ENCODE assay signal across 18 cellular contexts in genomic region chr1:200892546-200892945, GRCh38. TPM values are rescaled to one million over a fixed set of nuclear protein-coding genes. Genes with fewer than 3 reads are reported as not detected.
A peak's percentile ranks its signal among the peaks of the same experiment; 100 is the strongest.
DNase-seq lines count a peak whose midpoint lies in the region; ATAC-seq and TF ChIP-seq lines count a peak whose summit lies in the region.
"Had no signal": no experiment of that assay in that cellular context is flagged by ENCODE, and none has a peak within 500 bp of the region (broad histone marks: within the 10 kb centered on the region; RNA-seq: fewer than 3 reads in every experiment).

No MANE protein-coding gene starts in this region.

- H3K4me2 ChIP-seq in PC-3 (ENCODE audit: low read length) (peak overlapping the region; percentile 86), osteoblast (ENCODE audit: insufficient read depth, low read length) (no peak overlapping the region)

- POLR2A ChIA-PET in PC-3 (lab: Charles Lee; ENCODE audit: unreplicated experiment), result no interaction called here

- no peaks in the 10 kb centered on the region for H3K9me3 ChIP-seq in PC-3 (ENCODE audit: low read length)
- no peaks in the 10 kb centered on the region for H3K9me3 ChIP-seq in iPS DF 6.9 (ENCODE audit: control insufficient read depth, insufficient read depth, low read length)
- H3K9me3 ChIP-seq in osteoblast (ENCODE audit: low read depth, low read length), result no peaks in the 10 kb centered on the region
- H3K9me3 ChIP-seq: prostate gland had no signal

- no TSS peak for BruUV-seq in PC-3 (replicated peaks; lab: Mats Ljungman, UMichigan)

- H3K9ac ChIP-seq in PC-3 (ENCODE audit: low read length), result peak overlapping the region; percentile 83

- H2AFZ ChIP-seq in PC-3 (ENCODE audit: low read length) (no peak overlapping the region), osteoblast (ENCODE audit: low read length) (no peak overlapping the region)

- TF ChIP-seq CTCF in PC-3 (conservative IDR thresholded peaks at IDR 0.05; ENCODE audit: low read depth, low read length), result no peak
- TF ChIP-seq CTCF in osteoblast (IDR thresholded peaks at IDR 0.05; ENCODE audit: extremely low read depth, low read depth, low read length), result no peak

- WGBS in iPS DF 6.9 (ENCODE audit: insufficient coverage, insufficient read length), result no CpG with 5 or more reads among the region's 4 CpGs

- DNase-seq in PC-3 (no peak), iPS DF 6.9 (ENCODE audit: low read depth, low spot score) (no peak), osteoblast (ENCODE audit: insufficient read length, low spot score, missing footprints) (peak; percentile 53), NCI-H226 (no peak), inferior parietal cortex (ENCODE audit: extremely low spot score) (no peak)
- DNase-seq: activated CD4-positive, alpha-beta T cell treated with anti-CD3 and anti-CD28 coated beads for 1 hour; activated T-cell treated with anti-CD3 and anti-CD28 coated beads, Interleukin-2, amount 50 U/mL, for 4 hours; DND-41; NCI-H2107; stimulated activated CD4-positive, alpha-beta T cell treated with anti-CD3 and anti-CD28 coated beads, Interleukin-2, amount 100 ng/mL, for 24 hours; T-cell had no signal

- intact Hi-C loops in PC-3 (cut with micrococcal nuclease), result loop anchor here (5.0 kb wide), 1 partner anchor 220 kb away; the partner anchor contains the start of gene CACNA1S

- peaks cover 13% of the 10 kb centered on the region for H3F3A ChIP-seq in PC-3 (ENCODE audit: low read length, unreplicated experiment)

- H4K20me1 ChIP-seq in PC-3 (ENCODE audit: low read length) (peaks cover 6% of the 10 kb centered on the region), osteoblast (ENCODE audit: insufficient read depth, low read length) (no peaks in the 10 kb centered on the region)

- CTCF ChIA-PET in PC-3 (lab: Charles Lee), result interaction anchor here (0.5 kb wide), 1 partner anchor 278 kb away, joined by 8 read pairs; no protein-coding TSS in a partner anchor

- ATAC-seq in PC-3 (no peak), HG02885 (IDR thresholded peaks at IDR 0.05; ENCODE audit: poor library complexity, unreplicated experiment) (no peak), HG02623 (IDR thresholded peaks at IDR 0.05; ENCODE audit: unreplicated experiment) (no peak)
- ATAC-seq: activated T-cell treated with anti-CD3 and anti-CD28 coated beads, Interleukin-2, amount 50 U/mL, for 4 hours; T-cell had no signal

- H3K36me3 ChIP-seq in PC-3 (ENCODE audit: low read depth, low read length), result no peaks in the 10 kb centered on the region
- no peaks in the 10 kb centered on the region for H3K36me3 ChIP-seq in iPS DF 6.9 (ENCODE audit: control insufficient read depth, insufficient read depth, low read length)
- no peaks in the 10 kb centered on the region for H3K36me3 ChIP-seq in osteoblast (ENCODE audit: insufficient read depth, low read length)
- H3K36me3 ChIP-seq: prostate gland had no signal

- H3K27me3 ChIP-seq in PC-3 (ENCODE audit: low read length) (no peaks in the 10 kb centered on the region), iPS DF 6.9 (ENCODE audit: control insufficient read depth, insufficient read depth, low read length) (no peaks in the 10 kb centered on the region), osteoblast (ENCODE audit: insufficient read depth, low read length) (peaks cover 51% of the 10 kb centered on the region)

- H3K79me2 ChIP-seq in PC-3 (ENCODE audit: low read length), result peaks cover 65% of the 10 kb centered on the region
- H3K79me2 ChIP-seq in osteoblast (ENCODE audit: insufficient read depth, low read length), result no peaks in the 10 kb centered on the region

- H3K4me1 ChIP-seq in PC-3 (ENCODE audit: insufficient read depth, low read length), result peaks cover 73% of the 10 kb centered on the region
- H3K4me1 ChIP-seq in iPS DF 6.9 (ENCODE audit: control insufficient read depth, insufficient read depth, low read length), result peaks cover 29% of the 10 kb centered on the region
- H3K4me1 ChIP-seq in osteoblast (ENCODE audit: insufficient read depth, low read length), result no peaks in the 10 kb centered on the region
- H3K4me1 ChIP-seq: prostate gland had no signal

- H3K4me3 ChIP-seq in GM08714 (ENCODE audit: low read length) (peak overlapping the region; percentile 59), PC-3 (ENCODE audit: low read length) (peak overlapping the region; percentile 67), iPS DF 6.9 (ENCODE audit: low read length) (peak overlapping the region; percentile 48; the same call in 1 of the 2 replicates), osteoblast (ENCODE audit: insufficient read depth, low read length) (no peak overlapping the region)

- H3K9me2 ChIP-seq in PC-3 (replicated peaks; ENCODE audit: low read length), result no peaks in the 10 kb centered on the region

- H3K27ac ChIP-seq in PC-3 (ENCODE audit: low read length) (peak overlapping the region; percentile 74), iPS DF 6.9 (ENCODE audit: low read length) (no peak overlapping the region), osteoblast (ENCODE audit: low read depth, low read length) (no peak overlapping the region)

RNA-seq across cellular contexts. Expression of gene INAVA, which starts 2.2 kb away (rescaled TPM):
- total RNA-seq in PC-3 (2014; rRNA removed) (102 and 128 TPM in 2 replicates), osteoblast (under 0.01 and 0.36 TPM in 2 replicates)
- total RNA-seq: lung microvascular endothelial cell had no signal

RNA-seq across cellular contexts. Expression of gene GPR25, which starts 19.8 kb away (rescaled TPM):
- total RNA-seq in PC-3 (2014; rRNA removed) (not detected in 2 replicates), osteoblast (not detected in 2 replicates)
- total RNA-seq: aorta, glomerular endothelial cell, lung microvascular endothelial cell had no signal

Comparison
In these comparisons a context has a peak if more than half of its experiments do, and no peak if none do; other contexts are left out.
1. RNA of gene INAVA, which starts 2.2 kb away (total RNA-seq): 102 to 128 TPM in PC-3; under 0.01 to 0.36 TPM in osteoblast; every median in the first group is over 10 times any median in the second.